Comparison of ENCODE assay signal across 24 cellular contexts in genomic region chr15:68823561-68823960, GRCh38.
"Had no signal": no experiment of that assay in that cellular context is flagged by ENCODE, and none has a peak within 500 bp of the region (broad histone marks: within the 10 kb centered on the region; RNA-seq: fewer than 3 reads in every experiment).

No MANE protein-coding gene starts in this region.

- H3K4me3 Mint-ChIP-seq: activated CD4-positive, alpha-beta memory T cell treated with anti-CD3 and anti-CD28 coated beads, Interleukin-2, amount 10 ng/mL, durations not matched to agents 7 days and 5 days; activated CD4-positive, alpha-beta T cell treated with anti-CD3 and anti-CD28 coated beads for 36 hours; activated naive CD4-positive, alpha-beta T cell treated with anti-CD3 and anti-CD28 coated beads, Interleukin-2, amount 10 ng/mL, durations not matched to agents 7 days and 5 days; activated naive CD8-positive, alpha-beta T cell treated with anti-CD3 and anti-CD28 coated beads for 36 hours; activated T-helper 17 cell treated with anti-CD3 and anti-CD28 coated beads, Interleukin-2, amount 50 U/mL, for 72 hours; T-helper 17 cell had no signal

- H3K9me3 Mint-ChIP-seq: activated CD4-positive, alpha-beta memory T cell treated with anti-CD3 and anti-CD28 coated beads, Interleukin-2, amount 10 ng/mL, durations not matched to agents 7 days and 5 days; activated naive CD4-positive, alpha-beta T cell treated with anti-CD3 and anti-CD28 coated beads, Interleukin-2, amount 10 ng/mL, durations not matched to agents 7 days and 5 days; activated naive CD8-positive, alpha-beta T cell treated with anti-CD3 and anti-CD28 coated beads for 36 hours; activated T-helper 17 cell treated with anti-CD3 and anti-CD28 coated beads, Interleukin-2, amount 50 U/mL, for 72 hours had no signal

- H3K4me3 ChIP-seq: breast epithelium, K562, SJSA1 had no signal

- H3K36me3 ChIP-seq: breast epithelium had no signal

- H3K27me3 ChIP-seq: breast epithelium, SJSA1 had no signal

- H3K27ac ChIP-seq: breast epithelium, SJSA1 had no signal

- ATAC-seq: activated CD4-positive, alpha-beta T cell treated with anti-CD3 and anti-CD28 coated beads for 36 hours; activated T-helper 17 cell treated with anti-CD3 and anti-CD28 coated beads, Interleukin-2, amount 50 U/mL, for 72 hours; K562; SK-N-SH treated with all-trans-retinoic acid at 6 μM for 48 hours; T-helper 17 cell had no signal

- H3K4me1 ChIP-seq: SJSA1 had no signal

- H3K9me3 ChIP-seq: breast epithelium, SJSA1 had no signal

- H3K27ac Mint-ChIP-seq: activated CD4-positive, alpha-beta memory T cell treated with anti-CD3 and anti-CD28 coated beads, Interleukin-2, amount 10 ng/mL, durations not matched to agents 7 days and 5 days; activated CD4-positive, alpha-beta T cell treated with anti-CD3 and anti-CD28 coated beads for 36 hours; activated naive CD4-positive, alpha-beta T cell treated with anti-CD3 and anti-CD28 coated beads, Interleukin-2, amount 10 ng/mL, durations not matched to agents 7 days and 5 days; activated naive CD8-positive, alpha-beta T cell treated with anti-CD3 and anti-CD28 coated beads for 36 hours; activated T-helper 17 cell treated with anti-CD3 and anti-CD28 coated beads, Interleukin-2, amount 50 U/mL, for 72 hours; T-helper 17 cell had no signal

- DNase-seq: activated CD4-positive, alpha-beta memory T cell treated with anti-CD3 and anti-CD28 coated beads, Interleukin-2, amount 10 ng/mL, durations not matched to agents 7 days and 5 days; activated CD4-positive, alpha-beta T cell treated with anti-CD3 and anti-CD28 coated beads for 36 hours; activated CD4-positive, alpha-beta T cell treated with anti-CD3 and anti-CD28 coated beads, Interleukin-2, amount 50 U/mL, for 1 hour; activated gamma-delta T cell; activated naive CD4-positive, alpha-beta T cell treated with anti-CD3 and anti-CD28 coated beads, Interleukin-2, amount 10 ng/mL, durations not matched to agents 7 days and 5 days; activated naive CD8-positive, alpha-beta T cell treated with anti-CD3 and anti-CD28 coated beads for 36 hours; activated T-cell treated with anti-CD3 and anti-CD28 coated beads for 4 hours; activated T-cell treated with anti-CD3 and anti-CD28 coated beads, Interleukin-2, amount 50 U/mL, for 48 hours; caudate nucleus; Karpas-422; NCI-H1105 treated with DMSO at 0.1 percent for 48 hours; NCI-H146; NCI-H187 treated with DMSO at 0.1 percent for 48 hours; NCI-H2081 treated with DMSO at 0.1 percent for 48 hours; NCI-H446; NCI-H748 treated with DMSO at 0.1 percent for 48 hours; SHP77; T-helper 17 cell; T-helper 9 cell had no signal

- H3K27me3 Mint-ChIP-seq: activated naive CD8-positive, alpha-beta T cell treated with anti-CD3 and anti-CD28 coated beads for 36 hours; activated T-helper 17 cell treated with anti-CD3 and anti-CD28 coated beads, Interleukin-2, amount 50 U/mL, for 72 hours; T-helper 17 cell had no signal
